ENCODE assay signal across 8 cellular contexts in genomic region chr5:155004138-155004744, GRCh38. TPM values are rescaled to one million over a fixed set of nuclear protein-coding genes. Genes with fewer than 3 reads are reported as not detected.
A peak's percentile ranks its signal among the peaks of the same experiment; 100 is the strongest.
DNase-seq lines count a peak whose midpoint lies in the region.

No MANE protein-coding gene starts in this region.

- no peaks in the 10 kb centered on the region for H3K27me3 ChIP-seq in SJCRH30

- no peak overlapping the region for H3K4me3 ChIP-seq in SJCRH30

- peak; percentile 67 for DNase-seq in activated effector memory CD4-positive, alpha-beta T cell treated with anti-CD3 and anti-CD28 coated beads, Interleukin-2, amount 50 U/mL, for 16 hours
- no peak for DNase-seq in activated effector memory CD4-positive, alpha-beta T cell treated with Interleukin-2 at 50 U/mL for 16 hours
- DNase-seq in SJCRH30 (peak; percentile 9 to 39), glomerular visceral epithelial cell (ENCODE audit: extremely low spot score) (peak; percentile 31), NCI-H1694 (lab: John Stamatoyannopoulos, UW) (no peak), SKM-1 (lab: John Stamatoyannopoulos, UW; ENCODE audit: unreplicated experiment) (no peak), NCI-H345 treated with DMSO at 0.1 percent for 48 hours (lab: John Stamatoyannopoulos, UW; ENCODE audit: unreplicated experiment) (no peak)
- DNase-seq in stimulated activated CD8-positive, alpha-beta memory T cell treated with anti-CD3 and anti-CD28 coated beads, Interleukin-4, amount 100 ng/mL, for 48 hours, result peak; percentile 55

- H3K36me3 ChIP-seq in SJCRH30, result no peaks in the 10 kb centered on the region

- H3K4me1 ChIP-seq in SJCRH30, result no peaks in the 10 kb centered on the region

- H3K9me3 ChIP-seq in SJCRH30 (replicated peaks), result no peaks in the 10 kb centered on the region

- H3K27ac ChIP-seq in SJCRH30, result no peak overlapping the region

RNA-seq across cellular contexts. Expression of gene KIF4B, which starts 9.3 kb away (rescaled TPM):
- 0.02 and 0.03 TPM in 2 replicates for total RNA-seq in SJCRH30 (2014; rRNA removed; shearing (Covaris generic))

Comparison
In these comparisons a context has a peak if more than half of its experiments do, and no peak if none do; other contexts are left out.
1. DNase-seq: peak in activated effector memory CD4-positive, alpha-beta T cell treated with anti-CD3 and anti-CD28 coated beads, Interleukin-2, amount 50 U/mL, for 16 hours (single experiment), SJCRH30 (2 of 2), glomerular visceral epithelial cell (single experiment) and stimulated activated CD8-positive, alpha-beta memory T cell treated with anti-CD3 and anti-CD28 coated beads, Interleukin-4, amount 100 ng/mL, for 48 hours (single experiment); none in activated effector memory CD4-positive, alpha-beta T cell treated with Interleukin-2 at 50 U/mL for 16 hours (single experiment), NCI-H1694 (single experiment), SKM-1 (single experiment) and NCI-H345 treated with DMSO at 0.1 percent for 48 hours (single experiment).